ENCODE assay signal across 13 cellular contexts in genomic region chr14:100039903-100040302, GRCh38.
"Had no signal": no experiment of that assay in that cellular context is flagged by ENCODE, and none has a peak within 500 bp of the region (broad histone marks: within the 10 kb centered on the region; RNA-seq: fewer than 3 reads in every experiment).

No MANE protein-coding gene starts in this region.

- H3K9me3 ChIP-seq: lower lobe of right lung, sigmoid colon, upper lobe of right lung had no signal

- H3K27ac Mint-ChIP-seq: activated CD4-positive, alpha-beta memory T cell treated with anti-CD3 and anti-CD28 coated beads, Interleukin-2, amount 10 ng/mL, durations not matched to agents 7 days and 5 days; T-helper 2 cell treated with Interferon-gamma antibody and Interleukin-4, amounts not matched to agents 5 μg/mL and 100 μg/mL, for 36 hours had no signal

- H3K27me3 Mint-ChIP-seq: activated CD4-positive, alpha-beta memory T cell treated with anti-CD3 and anti-CD28 coated beads, Interleukin-2, amount 10 ng/mL, durations not matched to agents 7 days and 5 days had no signal

- H3K4me1 ChIP-seq: sigmoid colon had no signal

- H3K27ac ChIP-seq: lower lobe of right lung, sigmoid colon, upper lobe of right lung had no signal

- H3K4me1 Mint-ChIP-seq: activated CD4-positive, alpha-beta memory T cell treated with anti-CD3 and anti-CD28 coated beads, Interleukin-2, amount 10 ng/mL, durations not matched to agents 7 days and 5 days had no signal

- H3K4me3 Mint-ChIP-seq: activated CD4-positive, alpha-beta memory T cell treated with anti-CD3 and anti-CD28 coated beads, Interleukin-2, amount 10 ng/mL, durations not matched to agents 7 days and 5 days; T-helper 2 cell treated with Interferon-gamma antibody and Interleukin-4, amounts not matched to agents 5 μg/mL and 100 μg/mL, for 36 hours had no signal

- H3K27me3 ChIP-seq: sigmoid colon, upper lobe of right lung had no signal

- DNase-seq: activated CD4-positive, alpha-beta memory T cell treated with anti-CD3 and anti-CD28 coated beads, Interleukin-2, amount 10 ng/mL, durations not matched to agents 7 days and 5 days; activated naive CD4-positive, alpha-beta T cell; caudate nucleus; cortex of kidney; hippocampal formation; lower lobe of right lung; midbrain; nucleus accumbens; sigmoid colon; stimulated activated CD4-positive, alpha-beta T cell treated with anti-CD3 and anti-CD28 coated beads, Interleukin-2, amount 100 ng/mL, for 24 hours; stimulated activated naive CD4-positive, alpha-beta T cell treated with Interleukin-2 at 50 U/mL for 16 hours; upper lobe of right lung had no signal

- ATAC-seq: lower lobe of right lung, upper lobe of right lung had no signal

- H3K4me3 ChIP-seq: lower lobe of right lung, sigmoid colon, upper lobe of right lung had no signal

- H3K36me3 ChIP-seq: lower lobe of right lung, sigmoid colon, upper lobe of right lung had no signal

- H3K9me3 Mint-ChIP-seq: activated CD4-positive, alpha-beta memory T cell treated with anti-CD3 and anti-CD28 coated beads, Interleukin-2, amount 10 ng/mL, durations not matched to agents 7 days and 5 days; T-helper 2 cell treated with Interferon-gamma antibody and Interleukin-4, amounts not matched to agents 5 μg/mL and 100 μg/mL, for 36 hours had no signal
